In the genomic region with DNA sequence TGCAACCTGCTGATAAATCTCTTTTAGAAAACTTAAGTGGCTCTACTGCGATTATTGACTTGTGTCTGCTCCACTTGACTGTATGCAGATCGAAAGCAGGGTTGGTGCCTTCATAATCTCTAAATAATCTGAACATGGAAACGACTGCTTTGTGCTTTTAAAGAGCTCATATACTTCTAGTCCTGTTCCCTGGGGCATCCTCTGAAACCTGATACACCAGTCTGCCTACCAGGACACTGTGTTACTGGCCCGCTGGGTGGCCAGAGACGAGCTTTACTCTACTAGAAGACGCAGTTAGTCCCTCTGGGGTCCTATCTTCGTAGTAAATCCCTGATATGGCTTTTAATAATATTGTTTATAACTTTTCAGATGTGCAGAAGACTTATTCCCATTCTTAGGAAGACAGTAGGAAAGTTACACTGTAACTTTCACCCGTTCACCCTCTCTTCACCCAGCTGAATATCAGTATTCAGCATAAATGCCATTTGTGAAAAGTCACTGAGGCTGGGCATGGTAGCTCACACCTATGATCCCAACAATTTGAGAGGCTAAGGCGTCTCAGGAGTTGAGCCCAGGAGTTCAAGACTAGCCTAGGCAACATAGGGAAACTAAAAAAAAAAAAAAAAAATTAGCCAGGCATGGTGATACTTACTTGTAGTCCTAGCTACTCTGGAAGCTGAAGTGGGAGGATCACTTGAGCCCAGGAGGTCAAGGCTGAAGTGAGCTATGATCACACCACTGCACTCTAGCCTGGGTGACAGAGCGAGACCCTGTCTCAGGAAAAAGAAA, we compare ENCODE assay signal across 14 cellular contexts. TPM values are rescaled to one million over a fixed set of nuclear protein-coding genes. Genes with fewer than 3 reads are reported as not detected.
DNase-seq lines count a peak whose midpoint lies in the region; ATAC-seq and TF ChIP-seq lines count a peak whose summit lies in the region.
"Had no signal": no experiment of that assay in that cellular context is flagged by ENCODE, and none has a peak within 500 bp of the region (broad histone marks: within the 10 kb centered on the region; RNA-seq: fewer than 3 reads in every experiment).

No MANE protein-coding gene starts in this region.

- no peaks in the 10 kb centered on the region for H3K9me3 Mint-ChIP-seq in neural progenitor cell
- no peaks in the 10 kb centered on the region for H3K9me3 Mint-ChIP-seq in activated CD8-positive, alpha-beta memory T cell treated with anti-CD3 and anti-CD28 coated beads, Interleukin-2, amount 10 ng/mL, durations not matched to agents 7 days and 5 days (ENCODE audit: low read depth)

- H3F3A ChIP-seq in neural progenitor cell (ENCODE audit: low read depth), result no peaks in the 10 kb centered on the region

- no peak overlapping the region for H3K4me3 ChIP-seq in H7 (ENCODE audit: insufficient read depth, low read depth, low read length)
- no peak overlapping the region for H3K4me3 ChIP-seq in adipocyte (ENCODE audit: low read length)
- H3K4me3 ChIP-seq in neural progenitor cell, result no peak overlapping the region
- H3K4me3 ChIP-seq: ascending aorta, MG63, upper lobe of right lung had no signal

- no peak overlapping the region for H3K27ac ChIP-seq in neural progenitor cell
- H3K27ac ChIP-seq: ascending aorta, foreskin keratinocyte, upper lobe of right lung had no signal

- H3K4me1 Mint-ChIP-seq in neural progenitor cell, result peaks cover 20% of the 10 kb centered on the region
- H3K4me1 Mint-ChIP-seq in activated CD8-positive, alpha-beta memory T cell treated with anti-CD3 and anti-CD28 coated beads, Interleukin-2, amount 10 ng/mL, durations not matched to agents 7 days and 5 days, result peaks cover 6% of the 10 kb centered on the region

- DNase-seq in H7, result peak; percentile 49
- DNase-seq in NCI-H187 treated with DMSO at 0.1 percent for 48 hours (lab: John Stamatoyannopoulos, UW), result peak; percentile 30
- DNase-seq in adipocyte (ENCODE audit: low read depth), result peak; percentile 40
- DNase-seq in neural progenitor cell (ENCODE audit: low spot score), result peak; percentile 54
- no peak for DNase-seq in mucosa of gallbladder (ENCODE audit: low spot score)
- no peak for DNase-seq in NCI-H2227 treated with DMSO at 0.1 percent for 48 hours (lab: John Stamatoyannopoulos, UW)
- DNase-seq in activated CD8-positive, alpha-beta memory T cell treated with anti-CD3 and anti-CD28 coated beads, Interleukin-2, amount 10 ng/mL, durations not matched to agents 7 days and 5 days, result no peak
- DNase-seq: effector CD8-positive, alpha-beta T cell; foreskin keratinocyte; upper lobe of right lung had no signal

- H3K9ac ChIP-seq in adipocyte (ENCODE audit: low read length) (no peak overlapping the region), neural progenitor cell (no peak overlapping the region)

- H3K9me3 ChIP-seq in adipocyte (ENCODE audit: control insufficient read depth, low read length) (no peaks in the 10 kb centered on the region), neural progenitor cell (ENCODE audit: low read depth) (no peaks in the 10 kb centered on the region)
- H3K9me3 ChIP-seq: ascending aorta, Caco-2, MG63, upper lobe of right lung had no signal

- TF ChIP-seq CTCF in neural progenitor cell (IDR thresholded peaks at IDR 0.05), result no peak

- H3K27me3 ChIP-seq in H7 (ENCODE audit: control insufficient read depth, insufficient read depth, low read length), result no peaks in the 10 kb centered on the region
- H3K27me3 ChIP-seq in adipocyte (replicated peaks; ENCODE audit: control insufficient read depth, insufficient read depth, low read length), result peaks cover 13% of the 10 kb centered on the region
- H3K27me3 ChIP-seq in neural progenitor cell, result no peaks in the 10 kb centered on the region
- H3K27me3 ChIP-seq: ascending aorta, upper lobe of right lung had no signal

- no peak overlapping the region for H3K4me3 Mint-ChIP-seq in neural progenitor cell
- no peak overlapping the region for H3K4me3 Mint-ChIP-seq in activated CD8-positive, alpha-beta memory T cell treated with anti-CD3 and anti-CD28 coated beads, Interleukin-2, amount 10 ng/mL, durations not matched to agents 7 days and 5 days

- H2AFZ ChIP-seq in neural progenitor cell (replicated peaks), result no peak overlapping the region

- H3K79me2 ChIP-seq in neural progenitor cell (ENCODE audit: low read depth), result no peaks in the 10 kb centered on the region

- peaks cover 4% of the 10 kb centered on the region for H3K4me1 ChIP-seq in adipocyte (ENCODE audit: control insufficient read depth, insufficient read depth, low read length)
- peaks cover 6% of the 10 kb centered on the region for H3K4me1 ChIP-seq in neural progenitor cell
- H3K4me1 ChIP-seq: Caco-2, foreskin keratinocyte, upper lobe of right lung had no signal

- no peak overlapping the region for H3K4me2 ChIP-seq in neural progenitor cell

- ATAC-seq in GM19395 (IDR thresholded peaks at IDR 0.05; ENCODE audit: unreplicated experiment), result no peak
- ATAC-seq in activated CD8-positive, alpha-beta memory T cell treated with anti-CD3 and anti-CD28 coated beads, Interleukin-2, amount 10 ng/mL, durations not matched to agents 7 days and 5 days, result no peak

- no peaks in the 10 kb centered on the region for H3K36me3 Mint-ChIP-seq in neural progenitor cell
- H3K36me3 Mint-ChIP-seq in activated CD8-positive, alpha-beta memory T cell treated with anti-CD3 and anti-CD28 coated beads, Interleukin-2, amount 10 ng/mL, durations not matched to agents 7 days and 5 days, result no peaks in the 10 kb centered on the region

- no peaks in the 10 kb centered on the region for H4K20me1 ChIP-seq in neural progenitor cell (ENCODE audit: low read depth)

- CTCF ChIA-PET in activated CD8-positive, alpha-beta memory T cell treated with anti-CD3 and anti-CD28 coated beads, Interleukin-2, amount 10 ng/mL, durations not matched to agents 7 days and 5 days (lab: Charles Lee), result interaction anchor here (0.7 to 5.0 kb wide), 28 partner anchors 9 to 394 kb away, joined by 3 to 75 read pairs (median 4); partner anchors contain the start of gene HTR3B

- peaks cover 4% of the 10 kb centered on the region for H3K27me3 Mint-ChIP-seq in neural progenitor cell (ENCODE audit: insufficient read depth, low read depth)
- H3K27me3 Mint-ChIP-seq in activated CD8-positive, alpha-beta memory T cell treated with anti-CD3 and anti-CD28 coated beads, Interleukin-2, amount 10 ng/mL, durations not matched to agents 7 days and 5 days, result no peaks in the 10 kb centered on the region

- H3K36me3 ChIP-seq in H7 (replicated peaks; ENCODE audit: control insufficient read depth, insufficient read depth, low read length) (no peaks in the 10 kb centered on the region), adipocyte (ENCODE audit: control insufficient read depth, insufficient read depth, low read length, severe bottlenecking) (no peaks in the 10 kb centered on the region), neural progenitor cell (no peaks in the 10 kb centered on the region)
- H3K36me3 ChIP-seq: ascending aorta, MG63, upper lobe of right lung had no signal

- H3K27ac Mint-ChIP-seq in neural progenitor cell, result no peak overlapping the region
- H3K27ac Mint-ChIP-seq in activated CD8-positive, alpha-beta memory T cell treated with anti-CD3 and anti-CD28 coated beads, Interleukin-2, amount 10 ng/mL, durations not matched to agents 7 days and 5 days, result no peak overlapping the region

RNA-seq across cellular contexts. Expression of gene HTR3B, which starts 9.0 kb away (rescaled TPM):
- total RNA-seq in H7 (2014; rRNA removed; shearing (Covaris generic)), result not detected in 2 replicates
- total RNA-seq in neural progenitor cell (ENCODE audit: low replicate concordance), result not detected in 2 replicates
- total RNA-seq in mucosa of gallbladder, result not detected
- not detected for total RNA-seq in activated CD8-positive, alpha-beta memory T cell treated with anti-CD3 and anti-CD28 coated beads, Interleukin-2, amount 10 ng/mL, durations not matched to agents 7 days and 5 days
- total RNA-seq: ascending aorta, Caco-2, foreskin keratinocyte, upper lobe of right lung had no signal

RNA-seq across cellular contexts. Expression of gene USP28, which starts 20.2 kb away (rescaled TPM):
- 88.4 and 142 TPM in 2 replicates for total RNA-seq in H7 (2014; rRNA removed; shearing (Covaris generic))
- 14.2 and 15.1 TPM in 2 replicates for total RNA-seq in neural progenitor cell (ENCODE audit: low replicate concordance)
- 19.9 TPM for total RNA-seq in mucosa of gallbladder
- total RNA-seq in activated CD8-positive, alpha-beta memory T cell treated with anti-CD3 and anti-CD28 coated beads, Interleukin-2, amount 10 ng/mL, durations not matched to agents 7 days and 5 days, result 10 to 100 TPM; 50.5 to 65.1 TPM

Comparison
In these comparisons a context has a peak if more than half of its experiments do, and no peak if none do; other contexts are left out.
1. DNase-seq: peak in H7 (single experiment), NCI-H187 treated with DMSO at 0.1 percent for 48 hours (single experiment), adipocyte (single experiment) and neural progenitor cell (single experiment); none in mucosa of gallbladder (single experiment), NCI-H2227 treated with DMSO at 0.1 percent for 48 hours (single experiment) and activated CD8-positive, alpha-beta memory T cell treated with anti-CD3 and anti-CD28 coated beads, Interleukin-2, amount 10 ng/mL, durations not matched to agents 7 days and 5 days (single experiment).